Comparison of ENCODE assay signal across 21 cellular contexts in genomic region chr17:11039342-11039741, GRCh38.
"Had no signal": no experiment of that assay in that cellular context is flagged by ENCODE, and none has a peak within 500 bp of the region (broad histone marks: within the 10 kb centered on the region; RNA-seq: fewer than 3 reads in every experiment).

No MANE protein-coding gene starts in this region.

- H3K27ac ChIP-seq: colonic mucosa, epithelial cell of prostate, esophagus muscularis mucosa, gastrocnemius medialis, heart right ventricle, left lung, lower lobe of right lung had no signal

- H3K4me3 ChIP-seq: colonic mucosa, esophagus muscularis mucosa, gastrocnemius medialis, heart right ventricle, left lung, lower lobe of right lung, mucosa of descending colon had no signal

- DNase-seq: colonic mucosa; cortex of kidney; effector CD8-positive, alpha-beta T cell; effector memory CD8-positive, alpha-beta T cell; endodermal cell; erythroblast; foreskin fibroblast; foreskin melanocyte; gastrocnemius medialis; glutamatergic neuron; heart right ventricle; hippocampal formation; left cardiac atrium; left lung; left ventricle myocardium superior; lower lobe of right lung; mesenchymal stem cell; mucosa of descending colon; naive B cell had no signal

- H3K4me1 ChIP-seq: colonic mucosa, esophagus muscularis mucosa, gastrocnemius medialis, heart right ventricle, left lung, lower lobe of right lung had no signal

- H3K36me3 ChIP-seq: colonic mucosa, esophagus muscularis mucosa, gastrocnemius medialis, heart right ventricle, left lung, lower lobe of right lung had no signal

- H3K27me3 ChIP-seq: colonic mucosa, esophagus muscularis mucosa, gastrocnemius medialis, heart right ventricle, left lung had no signal

- H3K9me3 ChIP-seq: colonic mucosa, gastrocnemius medialis, lower lobe of right lung, mucosa of descending colon had no signal
